Comparison of ENCODE assay signal across 9 cellular contexts in genomic region chr16:1474047-1474446, GRCh38. TPM values are rescaled to one million over a fixed set of nuclear protein-coding genes. Genes with fewer than 3 reads are reported as not detected.
DNase-seq lines count a peak whose midpoint lies in the region; ATAC-seq lines count a peak whose summit lies in the region.
"Had no signal": no experiment of that assay in that cellular context is flagged by ENCODE, and none has a peak within 500 bp of the region (broad histone marks: within the 10 kb centered on the region; RNA-seq: fewer than 3 reads in every experiment).

No MANE protein-coding gene starts in this region.

- H3K4me1 Mint-ChIP-seq in T-helper 2 cell treated with Interferon-gamma antibody and Interleukin-4, amounts not matched to agents 5 μg/mL and 100 μg/mL, for 36 hours (ENCODE audit: low read depth), result peaks cover 12% of the 10 kb centered on the region
- peaks cover 7% of the 10 kb centered on the region for H3K4me1 Mint-ChIP-seq in activated T-helper 2 cell treated with anti-CD3 and anti-CD28 coated beads, Interferon-gamma antibody, Interleukin-2, Interleukin-4, amounts not matched to agents 10 μg/mL and 5 μg/mL and 100 μg/mL, durations not matched to agents 14 hours and 24 hours and 36 hours (ENCODE audit: low read depth)

- ATAC-seq in GM18498 (IDR thresholded peaks at IDR 0.05; ENCODE audit: unreplicated experiment), result no peak

- H3K9ac ChIP-seq in subcutaneous abdominal adipose tissue (ENCODE audit: low read length in 5 of 5), result peak overlapping the region; percentile 71 to 97 (median 77)

- H3K36me3 Mint-ChIP-seq in T-helper 2 cell treated with Interferon-gamma antibody and Interleukin-4, amounts not matched to agents 5 μg/mL and 100 μg/mL, for 36 hours (ENCODE audit: low read depth), result peaks cover 1% of the 10 kb centered on the region
- H3K36me3 Mint-ChIP-seq in activated T-helper 2 cell treated with anti-CD3 and anti-CD28 coated beads, Interferon-gamma antibody, Interleukin-2, Interleukin-4, amounts not matched to agents 10 μg/mL and 5 μg/mL and 100 μg/mL, durations not matched to agents 14 hours and 24 hours and 36 hours (ENCODE audit: low read depth), result no peaks in the 10 kb centered on the region

- H3K4me3 ChIP-seq in subcutaneous abdominal adipose tissue (ENCODE audit: low read depth in 1 of 5, low read length in 5 of 5), result peak overlapping the region; percentile 72 to 85 (median 74)

- H3K9me3 ChIP-seq in subcutaneous abdominal adipose tissue (ENCODE audit: control insufficient read depth in 5 of 5, low read length in 5 of 5), result no peaks in the 10 kb centered on the region

- peak overlapping the region; percentile 11 for H3K27ac Mint-ChIP-seq in T-helper 2 cell treated with Interferon-gamma antibody and Interleukin-4, amounts not matched to agents 5 μg/mL and 100 μg/mL, for 36 hours
- no peak overlapping the region for H3K27ac Mint-ChIP-seq in activated T-helper 2 cell treated with anti-CD3 and anti-CD28 coated beads, Interferon-gamma antibody, Interleukin-2, Interleukin-4, amounts not matched to agents 10 μg/mL and 5 μg/mL and 100 μg/mL, durations not matched to agents 14 hours and 24 hours and 36 hours

- peak overlapping the region; percentile 82 for H3K27ac ChIP-seq in subcutaneous abdominal adipose tissue (ENCODE audit: low read depth, low read length)

- no peaks in the 10 kb centered on the region for H3K36me3 ChIP-seq in subcutaneous abdominal adipose tissue (ENCODE audit: control insufficient read depth in 5 of 5, insufficient read depth in 5 of 5, low read length in 5 of 5)

- intact Hi-C loops in activated T-helper 2 cell treated with anti-CD3 and anti-CD28 coated beads, Interferon-gamma antibody, Interleukin-2, Interleukin-4, amounts not matched to agents 10 μg/mL and 5 μg/mL and 100 μg/mL, durations not matched to agents 14 hours and 24 hours and 36 hours (cut with micrococcal nuclease), result loop anchor here (2.0 kb wide), 3 partner anchors 19 to 69 kb away; partner anchors contain the start of genes TELO2 and UQCC4

- DNase-seq in T-helper 2 cell treated with Interferon-gamma antibody and Interleukin-4, amounts not matched to agents 5 μg/mL and 100 μg/mL, for 36 hours (ENCODE audit: low spot score), result no peak
- DNase-seq in T-helper 2 cell (no peak), iris pigment epithelial cell (ENCODE audit: low read depth) (peak; percentile 9), NCI-H748 treated with DMSO at 0.1 percent for 48 hours (lab: John Stamatoyannopoulos, UW) (no peak), NCI-H524 (lab: John Stamatoyannopoulos, UW) (no peak)
- DNase-seq in activated T-helper 2 cell treated with anti-CD3 and anti-CD28 coated beads, Interferon-gamma antibody, Interleukin-2, Interleukin-4, amounts not matched to agents 10 μg/mL and 5 μg/mL and 100 μg/mL, durations not matched to agents 14 hours and 24 hours and 36 hours (ENCODE audit: low spot score), result no peak
- DNase-seq: COR-L47 had no signal

- H3K4me3 Mint-ChIP-seq in T-helper 2 cell treated with Interferon-gamma antibody and Interleukin-4, amounts not matched to agents 5 μg/mL and 100 μg/mL, for 36 hours, result peak overlapping the region; percentile 77
- peak overlapping the region; percentile 73 for H3K4me3 Mint-ChIP-seq in activated T-helper 2 cell treated with anti-CD3 and anti-CD28 coated beads, Interferon-gamma antibody, Interleukin-2, Interleukin-4, amounts not matched to agents 10 μg/mL and 5 μg/mL and 100 μg/mL, durations not matched to agents 14 hours and 24 hours and 36 hours (ENCODE audit: low read depth)

- H3K9me3 Mint-ChIP-seq in T-helper 2 cell treated with Interferon-gamma antibody and Interleukin-4, amounts not matched to agents 5 μg/mL and 100 μg/mL, for 36 hours, result no peaks in the 10 kb centered on the region
- no peaks in the 10 kb centered on the region for H3K9me3 Mint-ChIP-seq in activated T-helper 2 cell treated with anti-CD3 and anti-CD28 coated beads, Interferon-gamma antibody, Interleukin-2, Interleukin-4, amounts not matched to agents 10 μg/mL and 5 μg/mL and 100 μg/mL, durations not matched to agents 14 hours and 24 hours and 36 hours

- peaks cover 7 to 57% (median 40%) of the 10 kb centered on the region in 5 donors for H3K4me1 ChIP-seq in subcutaneous abdominal adipose tissue (ENCODE audit: control insufficient read depth in 5 of 5, insufficient read depth in 5 of 5, low read length in 5 of 5)

- no peaks in the 10 kb centered on the region for H3K27me3 ChIP-seq in subcutaneous abdominal adipose tissue (ENCODE audit: control insufficient read depth in 5 of 5, insufficient read depth in 4 of 5, low read length in 5 of 5)

- H3K27me3 Mint-ChIP-seq in T-helper 2 cell treated with Interferon-gamma antibody and Interleukin-4, amounts not matched to agents 5 μg/mL and 100 μg/mL, for 36 hours (ENCODE audit: low read depth), result no peaks in the 10 kb centered on the region
- no peaks in the 10 kb centered on the region for H3K27me3 Mint-ChIP-seq in activated T-helper 2 cell treated with anti-CD3 and anti-CD28 coated beads, Interferon-gamma antibody, Interleukin-2, Interleukin-4, amounts not matched to agents 10 μg/mL and 5 μg/mL and 100 μg/mL, durations not matched to agents 14 hours and 24 hours and 36 hours (ENCODE audit: low read depth)

RNA-seq across cellular contexts. Expression of gene CLCN7, which starts 0.8 kb away (rescaled TPM):
- 52.2 and 54.3 TPM in 2 replicates for total RNA-seq in activated T-helper 2 cell treated with anti-CD3 and anti-CD28 coated beads, Interferon-gamma antibody, Interleukin-2, Interleukin-4, amounts not matched to agents 10 μg/mL and 5 μg/mL and 100 μg/mL, durations not matched to agents 14 hours and 24 hours and 36 hours

RNA-seq across cellular contexts. Expression of gene PTX4, which starts 14.7 kb away (rescaled TPM):
- not detected in 2 replicates for total RNA-seq in activated T-helper 2 cell treated with anti-CD3 and anti-CD28 coated beads, Interferon-gamma antibody, Interleukin-2, Interleukin-4, amounts not matched to agents 10 μg/mL and 5 μg/mL and 100 μg/mL, durations not matched to agents 14 hours and 24 hours and 36 hours

RNA-seq across cellular contexts. Expression of gene TELO2, which starts 19.1 kb away (rescaled TPM):
- total RNA-seq in activated T-helper 2 cell treated with anti-CD3 and anti-CD28 coated beads, Interferon-gamma antibody, Interleukin-2, Interleukin-4, amounts not matched to agents 10 μg/mL and 5 μg/mL and 100 μg/mL, durations not matched to agents 14 hours and 24 hours and 36 hours, result 72.6 and 74.8 TPM in 2 replicates

RNA-seq across cellular contexts. Expression of gene CCDC154, which starts 29.7 kb away (rescaled TPM):
- 0.80 and 1.2 TPM in 2 replicates for total RNA-seq in activated T-helper 2 cell treated with anti-CD3 and anti-CD28 coated beads, Interferon-gamma antibody, Interleukin-2, Interleukin-4, amounts not matched to agents 10 μg/mL and 5 μg/mL and 100 μg/mL, durations not matched to agents 14 hours and 24 hours and 36 hours

RNA-seq across cellular contexts. Expression of gene PERCC1, which starts 43.2 kb away (rescaled TPM):
- total RNA-seq in activated T-helper 2 cell treated with anti-CD3 and anti-CD28 coated beads, Interferon-gamma antibody, Interleukin-2, Interleukin-4, amounts not matched to agents 10 μg/mL and 5 μg/mL and 100 μg/mL, durations not matched to agents 14 hours and 24 hours and 36 hours, result not detected in 2 replicates
